8 cellular contexts compared by ENCODE assay signal in the genomic region with DNA sequence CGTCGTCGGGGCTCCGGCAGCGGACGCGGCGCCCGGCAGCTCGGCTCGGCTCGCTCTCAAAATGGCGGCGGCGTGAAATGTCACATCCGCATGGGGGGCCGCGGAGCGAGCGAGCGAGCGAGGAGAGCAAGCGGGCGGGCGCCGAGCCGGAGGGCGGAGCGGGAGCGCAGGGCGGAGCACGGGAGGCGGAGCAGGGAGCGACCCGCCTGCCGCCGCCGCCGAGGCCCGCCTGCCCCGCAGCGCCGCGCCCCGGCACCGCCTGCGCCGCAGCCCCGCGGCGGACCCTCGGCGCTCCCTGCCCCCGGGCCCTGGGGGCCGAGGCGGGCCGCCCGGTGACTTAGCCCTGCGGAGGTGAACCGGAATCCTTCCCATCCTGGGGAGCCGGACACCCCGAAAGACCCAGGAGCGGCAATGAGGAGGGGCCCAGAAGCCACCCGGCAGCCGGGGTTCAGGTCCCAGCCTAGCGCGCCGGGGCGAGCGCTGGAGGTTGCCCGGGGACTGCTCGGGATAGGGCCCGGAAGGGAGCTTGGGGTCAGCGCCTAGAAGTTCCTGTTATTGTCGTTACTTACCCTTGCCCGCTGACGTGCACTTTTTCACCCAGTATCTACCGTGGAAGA. TPM values are rescaled to one million over a fixed set of nuclear protein-coding genes. Genes with fewer than 3 reads are reported as not detected.
A peak's percentile ranks its signal among the peaks of the same experiment; 100 is the strongest.
DNase-seq lines count a peak whose midpoint lies in the region; ATAC-seq and TF ChIP-seq lines count a peak whose summit lies in the region.

TSS of gene USP7 (minus strand) at position 82 of the 617 bp plus-strand sequence. CDS start 621 bp downstream, outside the sequence.

- TF ChIP-seq CTCF in Peyer's patch (IDR thresholded peaks at IDR 0.05) (peak in 1 of 6 experiments; percentile 3), esophagus squamous epithelium (IDR thresholded peaks at IDR 0.05) (peak in 1 of 6 experiments; percentile 5)

- peak within 1 kb of the TSS; percentile 91 to 98 (median 94) for H3K27ac Mint-ChIP-seq in naive B cell
- peak within 1 kb of the TSS; percentile 93 for H3K27ac Mint-ChIP-seq in stimulated activated memory B cell treated with anti-CD40 and anti-IgM and Interleukin-4, amounts not matched to agents 10 μg/mL and 1 μg/mL and 100 μg/mL, for 72 hours

- peaks cover 36 to 40% (median 40%) of the 10 kb centered on the region in 3 donors for H3K4me1 Mint-ChIP-seq in naive B cell
- peaks cover 40% of the 10 kb centered on the region for H3K4me1 Mint-ChIP-seq in stimulated activated memory B cell treated with anti-CD40 and anti-IgM and Interleukin-4, amounts not matched to agents 10 μg/mL and 1 μg/mL and 100 μg/mL, for 72 hours

- no peaks in the 10 kb centered on the region for H3K9me3 ChIP-seq in Peyer's patch
- H3K9me3 ChIP-seq in esophagus squamous epithelium: no peaks in the 10 kb centered on the region

- intact Hi-C loops in esophagus squamous epithelium (cut with DNase I): no loop called here

- ATAC-seq in GM21717 (IDR thresholded peaks at IDR 0.05; ENCODE audit: unreplicated experiment): peak; percentile 77
- peak; percentile 63 to 71 for ATAC-seq in naive B cell (ENCODE audit: low read depth in 2 of 2)
- ATAC-seq in stimulated activated memory B cell treated with anti-CD40 and anti-IgM and Interleukin-4, amounts not matched to agents 10 μg/mL and 1 μg/mL and 100 μg/mL, for 72 hours: peak; percentile 94

- TF ChIP-seq POLR2A in Peyer's patch (IDR thresholded peaks at IDR 0.05) (peak in 1 of 2 donors; percentile 63), esophagus squamous epithelium (IDR thresholded peaks at IDR 0.05) (peak in 2 of 4 donors; percentile 57 to 67)

- no peaks in the 10 kb centered on the region for H3K36me3 ChIP-seq in Peyer's patch
- H3K36me3 ChIP-seq in esophagus squamous epithelium: no peaks in the 10 kb centered on the region

- H3K27ac ChIP-seq in Peyer's patch (peak within 1 kb of the TSS; percentile 80 to 90 (median 89)), esophagus squamous epithelium (peak within 1 kb of the TSS; percentile 88 to 97 (median 90))

- no peaks in the 10 kb centered on the region for H3K36me3 Mint-ChIP-seq in naive B cell
- H3K36me3 Mint-ChIP-seq in stimulated activated memory B cell treated with anti-CD40 and anti-IgM and Interleukin-4, amounts not matched to agents 10 μg/mL and 1 μg/mL and 100 μg/mL, for 72 hours: peaks cover 7% of the 10 kb centered on the region

- WGBS in esophagus squamous epithelium, 2 donors: 0 to 2% methylated on average over 5 to 7 of the region's 78 CpGs

- no peaks in the 10 kb centered on the region for H3K27me3 ChIP-seq in Peyer's patch
- no peaks in the 10 kb centered on the region for H3K27me3 ChIP-seq in esophagus squamous epithelium

- peaks cover 4 to 43% (median 22%) of the 10 kb centered on the region in 4 donors for H3K4me1 ChIP-seq in Peyer's patch
- H3K4me1 ChIP-seq in esophagus squamous epithelium: peaks cover 29 to 73% (median 44%) of the 10 kb centered on the region in 3 donors

- no peaks in the 10 kb centered on the region for H3K27me3 Mint-ChIP-seq in naive B cell
- no peaks in the 10 kb centered on the region for H3K27me3 Mint-ChIP-seq in stimulated activated memory B cell treated with anti-CD40 and anti-IgM and Interleukin-4, amounts not matched to agents 10 μg/mL and 1 μg/mL and 100 μg/mL, for 72 hours

- peak within 1 kb of the TSS; percentile 83 to 96 (median 90) for H3K4me3 Mint-ChIP-seq in naive B cell
- peak within 1 kb of the TSS; percentile 92 for H3K4me3 Mint-ChIP-seq in stimulated activated memory B cell treated with anti-CD40 and anti-IgM and Interleukin-4, amounts not matched to agents 10 μg/mL and 1 μg/mL and 100 μg/mL, for 72 hours

- peak within 1 kb of the TSS; percentile 95 for H3K4me3 ChIP-seq in Jurkat, Clone E6-1 (ENCODE audit: low read length)
- H3K4me3 ChIP-seq in Peyer's patch: peak within 1 kb of the TSS; percentile 82 to 89 (median 86)
- H3K4me3 ChIP-seq in esophagus squamous epithelium: peak within 1 kb of the TSS; percentile 66 to 98 (median 94)

- no peaks in the 10 kb centered on the region for H3K9me3 Mint-ChIP-seq in naive B cell
- no peaks in the 10 kb centered on the region for H3K9me3 Mint-ChIP-seq in stimulated activated memory B cell treated with anti-CD40 and anti-IgM and Interleukin-4, amounts not matched to agents 10 μg/mL and 1 μg/mL and 100 μg/mL, for 72 hours

- DNase-seq in DMS53 (lab: John Stamatoyannopoulos, UW) (peak; percentile 93), Peyer's patch (peak; percentile 87 to 96 (median 93)), esophagus squamous epithelium (lab: John Stamatoyannopoulos, UW) (peak; percentile 37), naive B cell (peak; percentile 92)
- peak; percentile 87 for DNase-seq in Jurkat, Clone E6-1 (ENCODE audit: low read depth, low spot score)
- peak; percentile 92 to 94 for DNase-seq in activated T-cell treated with anti-CD3 and anti-CD28 coated beads, Interleukin-2, amount 50 U/mL, for 48 hours

RNA-seq across cellular contexts. Expression of gene USP7, which starts in this region (rescaled TPM):
- 98.6 TPM for polyA plus RNA-seq in Jurkat, Clone E6-1 (2012; ENCODE audit: insufficient read depth, insufficient read length)
- total RNA-seq in Peyer's patch (100 to 1,000 TPM; 125 to 139 (median 130) TPM), esophagus squamous epithelium (100 to 1,000 TPM in 2 of 4 donors, 10 to 100 TPM in 2; 62.5 to 109 (median 89.1) TPM)
- 10 to 100 TPM in 4 of 6 donors, 1 to 10 TPM in 2; 4.4 to 21.5 (median 12.2) TPM for polyA plus RNA-seq in naive B cell (ENCODE audit: low read depth in 6 of 6)

Comparison
In these comparisons a context has a peak if more than half of its experiments do, and no peak if none do; other contexts are left out.
1. Peak in every context shown above with its lines: DNase-seq, ATAC-seq, H3K4me3 ChIP-seq and H3K27ac ChIP-seq.
2. DNase-seq: peak in every context shown above with its lines; median percentile 93 in DMS53; 93 in Peyer's patch; 93 in activated T-cell treated with anti-CD3 and anti-CD28 coated beads, Interleukin-2, amount 50 U/mL, for 48 hours; 92 in naive B cell; 87 in Jurkat, Clone E6-1; 37 in esophagus squamous epithelium.